19 cellular contexts compared by ENCODE assay signal in genomic region chr12:59234391-59234790, GRCh38.
DNase-seq lines count a peak whose midpoint lies in the region; TF ChIP-seq lines count a peak whose summit lies in the region.
"Had no signal": no experiment of that assay in that cellular context is flagged by ENCODE, and none has a peak within 500 bp of the region (broad histone marks: within the 10 kb centered on the region; RNA-seq: fewer than 3 reads in every experiment).

No MANE protein-coding gene starts in this region.

- no peak for TF ChIP-seq CTCF in H9 (conservative IDR thresholded peaks at IDR 0.05)

- H3K9me3 ChIP-seq in H9 (ENCODE audit: control insufficient read depth, low read depth, low read length): no peaks in the 10 kb centered on the region
- H3K9me3 ChIP-seq: BLaER1, Caco-2 had no signal

- H3K23ac ChIP-seq in H9 (ENCODE audit: insufficient read length, low read depth, low read length): no peak overlapping the region

- H3K27me3 Mint-ChIP-seq in H9 (ENCODE audit: low read depth): no peaks in the 10 kb centered on the region; the same call in 1 of the 2 replicates
- H3K27me3 Mint-ChIP-seq: B cell; CD4-positive, CD25-positive, alpha-beta regulatory T cell had no signal

- no peak overlapping the region for H3K56ac ChIP-seq in H9 (ENCODE audit: insufficient read length, low read depth, low read length)

- H3K23me2 ChIP-seq in H9 (ENCODE audit: insufficient read length, low read depth, low read length, poor library complexity, severe bottlenecking): no peaks in the 10 kb centered on the region

- no peak overlapping the region for H3K18ac ChIP-seq in H9 (ENCODE audit: insufficient read length, low read depth, low read length)

- peaks cover 5 to 8% of the 10 kb centered on the region in 2 experiments; a peak in 3 of 5 replicates for H3K9me3 Mint-ChIP-seq in H9
- H3K9me3 Mint-ChIP-seq: HFFc6 had no signal

- H3K4ac ChIP-seq in H9 (ENCODE audit: low read depth, low read length): no peak overlapping the region

- no peaks in the 10 kb centered on the region for H3K27me3 ChIP-seq in H9 (ENCODE audit: insufficient read depth, low read length)
- H3K27me3 ChIP-seq: BLaER1 had no signal

- no peak overlapping the region for H2BK15ac ChIP-seq in H9 (ENCODE audit: low read depth, low read length)

- no peaks in the 10 kb centered on the region for H3K79me1 ChIP-seq in H9 (ENCODE audit: insufficient read depth, low read depth, low read length, poor library complexity, severe bottlenecking)

- H2BK12ac ChIP-seq in H9 (ENCODE audit: insufficient read length, low read depth, low read length): no peak overlapping the region

- H3K4me3 Mint-ChIP-seq in H9: no peak overlapping the region
- H3K4me3 Mint-ChIP-seq: B cell; CD4-positive, CD25-positive, alpha-beta regulatory T cell; CD8-positive, alpha-beta T cell; HFFc6 had no signal

- H3K27ac Mint-ChIP-seq in H9: peak overlapping the region in 1 of 3 experiments; percentile 38; a peak in 1 of 7 replicates
- H3K27ac Mint-ChIP-seq: B cell; CD4-positive, CD25-positive, alpha-beta regulatory T cell; CD8-positive, alpha-beta T cell; HFFc6 had no signal

- WGBS in H9 (ENCODE audit: extremely low coverage, insufficient read length, low lambda C conversion rate): no CpG with 5 or more reads among the region's 10 CpGs

- no peak overlapping the region for H4K8ac ChIP-seq in H9 (replicated peaks; ENCODE audit: insufficient read length, low read depth, low read length)

- no peak overlapping the region for H3T11ph ChIP-seq in H9 (ENCODE audit: low read length)

- H3K9ac ChIP-seq in H9 (ENCODE audit: extremely low read depth, insufficient read length, low read length): no peak overlapping the region
- H3K9ac ChIP-seq: BLaER1, GM23248 had no signal

- H3K4me1 Mint-ChIP-seq in H9: peaks cover 10 to 15% of the 10 kb centered on the region in 2 experiments
- H3K4me1 Mint-ChIP-seq: B cell; CD4-positive, CD25-positive, alpha-beta regulatory T cell had no signal

- H3K4me1 ChIP-seq in H9 (ENCODE audit: insufficient read depth, low read length): no peaks in the 10 kb centered on the region
- H3K4me1 ChIP-seq: BLaER1, Caco-2 had no signal

- no peak overlapping the region for H3K4me2 ChIP-seq in H9 (ENCODE audit: insufficient read depth, insufficient read length, low read length)
- H3K4me2 ChIP-seq: BLaER1 had no signal

- H3K27ac ChIP-seq in H9 (ENCODE audit: insufficient read length, low read depth, low read length): no peak overlapping the region
- H3K27ac ChIP-seq: BLaER1, C4-2B, GM23248 had no signal

- H3K14ac ChIP-seq in H9 (ENCODE audit: insufficient read depth, low read length): no peak overlapping the region; the same call in 1 of the 2 replicates

- H2BK5ac ChIP-seq in H9 (ENCODE audit: insufficient read length, low read length): no peak overlapping the region

- no peaks in the 10 kb centered on the region for H3K79me2 ChIP-seq in H9 (ENCODE audit: insufficient read depth, low read length)

- H4K91ac ChIP-seq in H9 (ENCODE audit: insufficient read length, low read depth, low read length): no peak overlapping the region

- H2AFZ ChIP-seq in H9 (ENCODE audit: low read length): no peak overlapping the region
- H2AFZ ChIP-seq: GM23248 had no signal

- peaks cover 0 to 12% (median 2%) of the 10 kb centered on the region in 3 experiments; a peak in 3 of 7 replicates for H3K36me3 Mint-ChIP-seq in H9 (ENCODE audit: insufficient read depth in 1 of 3, low read depth in 3 of 3)
- H3K36me3 Mint-ChIP-seq: CD4-positive, CD25-positive, alpha-beta regulatory T cell; CD8-positive, alpha-beta T cell had no signal

- H2BK120ac ChIP-seq in H9 (ENCODE audit: low read depth, low read length, poor library complexity, severe bottlenecking): no peak overlapping the region

- no peak overlapping the region for H2AK5ac ChIP-seq in H9 (ENCODE audit: insufficient read length, low read length)

- no peak overlapping the region for H4K5ac ChIP-seq in H9 (ENCODE audit: insufficient read length, low read depth, low read length)

- DNase-seq in H9: peak; percentile 49
- peak; percentile 31 for DNase-seq in NCI-H146 treated with DMSO at 0.1 percent for 48 hours (lab: John Stamatoyannopoulos, UW; ENCODE audit: unreplicated experiment)
- peak; percentile 13 for DNase-seq in dedifferentiated amniotic fluid mesenchymal stem cell (ENCODE audit: extremely low spot score)
- peak; percentile 24 for DNase-seq in middle frontal gyrus (ENCODE audit: extremely low spot score, low spot score)
- no peak for DNase-seq in Ammon's horn (ENCODE audit: low spot score)
- no peak for DNase-seq in HCEC 1CT
- DNase-seq in NCI-H748 treated with DMSO at 0.1 percent for 48 hours (lab: John Stamatoyannopoulos, UW): no peak
- DNase-seq in NCI-H524 (lab: John Stamatoyannopoulos, UW): no peak
- DNase-seq: Caco-2; CD4-positive, CD25-positive, alpha-beta regulatory T cell; CD8-positive, alpha-beta T cell; DMS153; DND-41; GM23248; H7; HFFc6 had no signal

- H2BK20ac ChIP-seq in H9 (ENCODE audit: low read depth, low read length, poor library complexity, severe bottlenecking): no peak overlapping the region

- H4K20me1 ChIP-seq in H9 (ENCODE audit: control insufficient read depth, insufficient read depth, insufficient read length): no peaks in the 10 kb centered on the region
- H4K20me1 ChIP-seq: BLaER1 had no signal

Comparison
In these comparisons a context has a peak if more than half of its experiments do, and no peak if none do; other contexts are left out.
1. DNase-seq: peak in H9 (single experiment), NCI-H146 treated with DMSO at 0.1 percent for 48 hours (single experiment), dedifferentiated amniotic fluid mesenchymal stem cell (single experiment) and middle frontal gyrus (single experiment); none in Ammon's horn (single experiment), HCEC 1CT (single experiment), NCI-H748 treated with DMSO at 0.1 percent for 48 hours (single experiment) and NCI-H524 (0 of 2).